Comparison of ENCODE assay signal across 1 cellular context in the genomic region with DNA sequence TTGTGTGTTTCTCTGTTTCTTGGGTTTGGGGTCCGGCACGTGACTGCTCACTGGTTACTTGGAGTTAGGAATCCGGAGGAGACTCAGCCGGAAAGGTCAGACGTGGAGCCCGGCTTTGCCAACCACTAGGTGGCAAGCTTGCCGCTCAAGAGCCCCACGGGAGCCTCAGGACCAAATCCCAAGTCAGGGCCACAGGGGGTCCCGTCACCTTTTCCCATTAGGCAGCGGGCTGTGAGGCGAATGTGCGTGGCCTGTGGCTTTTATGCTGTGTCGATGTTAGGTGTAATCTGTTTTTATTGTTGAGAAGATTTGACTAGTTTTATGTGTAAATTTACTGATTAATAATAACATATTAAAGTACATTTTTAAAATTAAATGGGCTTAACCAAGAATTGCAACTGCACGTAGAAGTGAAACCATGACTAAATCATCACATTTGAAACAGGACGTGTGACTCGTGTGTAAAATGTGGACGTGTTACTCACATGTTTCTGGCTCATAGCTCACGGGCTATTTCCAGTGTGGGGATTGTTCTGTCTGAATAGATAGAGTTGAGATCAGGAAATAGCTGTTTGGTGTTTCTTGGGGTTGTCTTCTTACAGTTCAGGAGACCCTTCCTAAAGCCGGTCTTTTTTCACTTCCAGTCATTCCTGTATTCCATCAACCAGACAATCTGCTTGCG.
TF ChIP-seq lines count a peak whose summit lies in the region.
"Not testable (repeated sequence)": the region's sequence is repeated elsewhere in the genome, so short reads cannot be mapped to it uniquely, and the experiment has no call there.

No MANE protein-coding gene starts in this region.

TF ChIP-seq in HepG2, 621 proteins besides CTCF, POLR2A, EP300 and RAD21:
- not testable (repeated sequence) for TF ChIP-seq NR2F6 (IDR thresholded peaks at IDR 0.05)
- 0 out of 2 replicates have a peak, but pooled peaks have one; percentile 11 for TF ChIP-seq NR2F6 (CRISPR knock-in tag; IDR thresholded peaks at IDR 0.05)
- peak; percentile 38 for TF ChIP-seq ASH2L (IDR thresholded peaks at IDR 0.05; ENCODE audit: insufficient read length, low read depth, low read length)
- TF ChIP-seq STAG1 (CRISPR knock-in tag; IDR thresholded peaks at IDR 0.05), result peak; percentile 43; the same call in 1 of the 2 replicates
